ENCODE assay signal across 10 cellular contexts in genomic region chr1:31577515-31578191, GRCh38. TPM values are rescaled to one million over a fixed set of nuclear protein-coding genes. Genes with fewer than 3 reads are reported as not detected.
DNase-seq lines count a peak whose midpoint lies in the region; ATAC-seq and TF ChIP-seq lines count a peak whose summit lies in the region.
"Had no signal": no experiment of that assay in that cellular context is flagged by ENCODE, and none has a peak within 500 bp of the region (broad histone marks: within the 10 kb centered on the region; RNA-seq: fewer than 3 reads in every experiment).

No MANE protein-coding gene starts in this region.

- H3K9me3 ChIP-seq in mammary epithelial cell (replicated peaks; ENCODE audit: insufficient read depth, low read length) (no peaks in the 10 kb centered on the region), spleen (no peaks in the 10 kb centered on the region)

- TF ChIP-seq CTCF in GM10266 (IDR thresholded peaks at IDR 0.05; ENCODE audit: control insufficient read depth, insufficient read depth, low read depth, missing control alignments): no peak
- TF ChIP-seq CTCF in mammary epithelial cell (conservative IDR thresholded peaks at IDR 0.05 in 1 of 2, IDR thresholded peaks at IDR 0.05 in 1 of 2; ENCODE audit: extremely low read depth in 1 of 2, insufficient read depth in 1 of 2, low read depth in 1 of 2, low read length in 2 of 2): no peak
- no peak for TF ChIP-seq CTCF in kidney epithelial cell (IDR thresholded peaks at IDR 0.05; ENCODE audit: insufficient read depth, low read length, poor library complexity, severe bottlenecking)
- no peak for TF ChIP-seq CTCF in spleen (IDR thresholded peaks at IDR 0.05 in 8 of 11, conservative IDR thresholded peaks at IDR 0.05 in 3 of 11)

- intact Hi-C loops in mammary epithelial cell (cut with micrococcal nuclease): loop anchor here (2.0 to 10.0 kb wide), 4 partner anchors 15 to 387 kb away; partner anchors contain the start of gene COL16A1
- intact Hi-C loops in spleen (cut with DNase I; ENCODE audit: low total_unique reads): loop anchor here (10.0 kb wide), 1 partner anchor 217 kb away; no protein-coding TSS in a partner anchor

- H3K9ac ChIP-seq in mammary epithelial cell (ENCODE audit: insufficient read depth, low read length): peak overlapping the region; percentile 86

- no peaks in the 10 kb centered on the region for H4K20me1 ChIP-seq in mammary epithelial cell (ENCODE audit: insufficient read depth, low read length)

- no peak for ATAC-seq in HG03442 (IDR thresholded peaks at IDR 0.05; ENCODE audit: unreplicated experiment)
- ATAC-seq: stimulated activated naive CD8-positive, alpha-beta T cell treated with anti-CD3 and anti-CD28 coated beads, Interleukin-15, Interleukin-2, amounts not matched to agents 100 U/mL and 50 U/mL, for 24 hours had no signal

- H2AFZ ChIP-seq in mammary epithelial cell (ENCODE audit: low read depth, low read length): no peak overlapping the region

- H3K4me3 ChIP-seq in mammary epithelial cell (replicated peaks in 1 of 3; ENCODE audit: insufficient read depth in 1 of 3, low read depth in 2 of 3, low read length in 3 of 3) (peak overlapping the region; percentile 71 to 90 (median 83)), kidney epithelial cell (ENCODE audit: low read depth, low read length) (peak overlapping the region; percentile 53), spleen (peak overlapping the region; percentile 52 to 85 (median 68))

- DNase-seq in GM10266 (ENCODE audit: extremely low spot score) (peak; percentile 13), mammary epithelial cell (peak; percentile 66), kidney epithelial cell (ENCODE audit: low read depth) (no peak), spleen (no peak), OCI-M2 (lab: John Stamatoyannopoulos, UW; ENCODE audit: unreplicated experiment) (no peak), NOMO-1 treated with DMSO at 0.1 percent for 48 hours (lab: John Stamatoyannopoulos, UW; ENCODE audit: unreplicated experiment) (no peak)
- DNase-seq in stimulated activated CD4-positive, alpha-beta T cell treated with anti-CD3 and anti-CD28 coated beads, Interleukin-2, amount 100 ng/mL, for 48 hours: no peak
- DNase-seq: nucleus accumbens; stimulated activated naive CD8-positive, alpha-beta T cell treated with anti-CD3 and anti-CD28 coated beads, Interleukin-15, Interleukin-2, amounts not matched to agents 100 U/mL and 50 U/mL, for 24 hours had no signal

- peaks cover 62% of the 10 kb centered on the region for H3K79me2 ChIP-seq in mammary epithelial cell (ENCODE audit: insufficient read depth, low read length)

- peaks cover 8% of the 10 kb centered on the region for H3K36me3 ChIP-seq in mammary epithelial cell (ENCODE audit: insufficient read depth, low read length)
- no peaks in the 10 kb centered on the region for H3K36me3 ChIP-seq in kidney epithelial cell (ENCODE audit: control insufficient read depth, insufficient read depth, low read length)
- H3K36me3 ChIP-seq in spleen: peaks cover 0 to 3% (median 0%) of the 10 kb centered on the region in 6 donors

- BruUV-seq in mammary epithelial cell (replicated peaks; lab: Mats Ljungman, UMichigan): no TSS peak

- H3K27ac ChIP-seq in mammary epithelial cell (ENCODE audit: insufficient read depth, low read depth, low read length): peak overlapping the region; percentile 68
- H3K27ac ChIP-seq in spleen: peak overlapping the region; percentile 48 to 92 (median 84)

- WGBS in mammary epithelial cell (ENCODE audit: low coverage, missing lambda C conversion rate): 0% methylated on average over 5 of the region's 6 CpGs
- 55 to 73% (median 67%) methylated on average over 6 of the region's 6 CpGs for WGBS in spleen, 5 donors

- H3K4me1 ChIP-seq in mammary epithelial cell (ENCODE audit: insufficient read depth, low read length) (peaks cover 65% of the 10 kb centered on the region), spleen (peaks cover 11 to 68% (median 39%) of the 10 kb centered on the region in 6 donors)

- no peak for TF ChIP-seq POLR2A in spleen (IDR thresholded peaks at IDR 0.05)

- dilution Hi-C loops in mammary epithelial cell (cut with HindIII; ENCODE audit: low sequenced_read_pairs): no loop called here

- in situ Hi-C loops in mammary epithelial cell (cut with MboI; ENCODE audit: low sequenced_read_pairs in 2 of 2): no loop called here

- peak overlapping the region; percentile 82 for H3K4me2 ChIP-seq in mammary epithelial cell (ENCODE audit: insufficient read depth, low read depth, low read length)

- H3K27me3 ChIP-seq in mammary epithelial cell (ENCODE audit: insufficient read depth, low read length): no peaks in the 10 kb centered on the region
- H3K27me3 ChIP-seq in kidney epithelial cell (ENCODE audit: control insufficient read depth, insufficient read depth, low read length): no peaks in the 10 kb centered on the region
- peaks cover 0 to 31% (median 6%) of the 10 kb centered on the region in 7 donors for H3K27me3 ChIP-seq in spleen (replicated peaks in 1 of 7)

- CTCF ChIA-PET in mammary epithelial cell (lab: Charles Lee; ENCODE audit: low non-redundant PET): interaction anchor here (0.5 to 0.6 kb wide), 2 partner anchors 394 to 396 kb away, joined by 3 read pairs; no protein-coding TSS in a partner anchor

RNA-seq across cellular contexts. Expression of gene TINAGL1, which starts 1.3 kb away (rescaled TPM):
- total RNA-seq in mammary epithelial cell (100 to 1,000 TPM; 433 to 840 TPM), kidney epithelial cell (140 and 149 TPM in 2 replicates), spleen (100 to 1,000 TPM; 124 to 393 (median 243) TPM)
- polyA plus RNA-seq in mammary epithelial cell (578 TPM), spleen (10 to 100 TPM; 18.5 to 98.9 (median 38.0) TPM)
- polyA minus RNA-seq in mammary epithelial cell: 360 TPM

RNA-seq across cellular contexts. Expression of gene HCRTR1, which starts 39.8 kb away (rescaled TPM):
- total RNA-seq in mammary epithelial cell (not detected), kidney epithelial cell (not detected in 2 replicates), spleen (not detected)
- polyA plus RNA-seq in mammary epithelial cell (not detected), spleen (under 1 TPM in 1 of 3 donors, not detected in 2; 0.06 TPM)
- polyA minus RNA-seq in mammary epithelial cell: not detected

Comparison
In these comparisons a context has a peak if more than half of its experiments do, and no peak if none do; other contexts are left out.
1. DNase-seq: peak in GM10266 (single experiment) and mammary epithelial cell (single experiment); none in kidney epithelial cell (single experiment), spleen (single experiment), OCI-M2 (single experiment), NOMO-1 treated with DMSO at 0.1 percent for 48 hours (single experiment) and stimulated activated CD4-positive, alpha-beta T cell treated with anti-CD3 and anti-CD28 coated beads, Interleukin-2, amount 100 ng/mL, for 48 hours (0 of 2).
2. Peak in every context shown above with its lines, with median percentiles within 50 percentile points of each other: H3K4me3 ChIP-seq.